In genomic region chr11:71963468-71963867, GRCh38 we compare ENCODE assay signal across 25 cellular contexts.
"Had no signal": no experiment of that assay in that cellular context is flagged by ENCODE, and none has a peak within 500 bp of the region (broad histone marks: within the 10 kb centered on the region; RNA-seq: fewer than 3 reads in every experiment).

No MANE protein-coding gene starts in this region.

- H3K9me3 Mint-ChIP-seq: activated naive CD4-positive, alpha-beta T cell treated with anti-CD3 and anti-CD28 coated beads for 36 hours had no signal

- ATAC-seq: Panc1, Right ventricle myocardium inferior had no signal

- H3K27ac ChIP-seq: breast epithelium, SK-N-MC, WERI-Rb-1 had no signal

- H3K27me3 Mint-ChIP-seq: activated CD4-positive, alpha-beta T cell treated with anti-CD3 and anti-CD28 coated beads for 36 hours; activated naive CD8-positive, alpha-beta T cell treated with anti-CD3 and anti-CD28 coated beads, Interleukin-2, amount 10 ng/mL, durations not matched to agents 7 days and 5 days had no signal

- H3K27ac Mint-ChIP-seq: activated naive CD4-positive, alpha-beta T cell treated with anti-CD3 and anti-CD28 coated beads for 36 hours; activated naive CD8-positive, alpha-beta T cell treated with anti-CD3 and anti-CD28 coated beads, Interleukin-2, amount 10 ng/mL, durations not matched to agents 7 days and 5 days had no signal

- H3K4me3 ChIP-seq: breast epithelium, SK-N-MC had no signal

- DNase-seq: activated CD4-positive, alpha-beta T cell treated with anti-CD3 and anti-CD28 coated beads for 36 hours; activated gamma-delta T cell; activated naive CD4-positive, alpha-beta T cell treated with anti-CD3 and anti-CD28 coated beads for 36 hours; activated naive CD8-positive, alpha-beta T cell treated with anti-CD3 and anti-CD28 coated beads, Interleukin-2, amount 10 ng/mL, durations not matched to agents 7 days and 5 days; activated T-cell treated with anti-CD3 and anti-CD28 coated beads, Interleukin-2, amount 50 U/mL, for 1 hour; adrenal gland; anterior cingulate cortex; caudate nucleus; Karpas-422; MM.1S; NCI-H1105; NCI-H1436 treated with DMSO at 0.1 percent for 48 hours; NCI-H187; NCI-H2081; NCI-H510A treated with DMSO at 0.1 percent for 48 hours; NCI-H69; NK-92 treated with Interleukin-12 subunit alpha and Interleukin-12 subunit beta, amount 100 ng/mL, for 24 hours; OCI-M1; RPMI8226; T-helper 1 cell; WERI-Rb-1 had no signal

- H3K27me3 ChIP-seq: adrenal gland, breast epithelium had no signal

- H3K4me3 Mint-ChIP-seq: activated CD4-positive, alpha-beta T cell treated with anti-CD3 and anti-CD28 coated beads for 36 hours; activated naive CD4-positive, alpha-beta T cell treated with anti-CD3 and anti-CD28 coated beads for 36 hours; activated naive CD8-positive, alpha-beta T cell treated with anti-CD3 and anti-CD28 coated beads, Interleukin-2, amount 10 ng/mL, durations not matched to agents 7 days and 5 days had no signal
